ENCODE assay signal across 1 cellular context in the genomic region with DNA sequence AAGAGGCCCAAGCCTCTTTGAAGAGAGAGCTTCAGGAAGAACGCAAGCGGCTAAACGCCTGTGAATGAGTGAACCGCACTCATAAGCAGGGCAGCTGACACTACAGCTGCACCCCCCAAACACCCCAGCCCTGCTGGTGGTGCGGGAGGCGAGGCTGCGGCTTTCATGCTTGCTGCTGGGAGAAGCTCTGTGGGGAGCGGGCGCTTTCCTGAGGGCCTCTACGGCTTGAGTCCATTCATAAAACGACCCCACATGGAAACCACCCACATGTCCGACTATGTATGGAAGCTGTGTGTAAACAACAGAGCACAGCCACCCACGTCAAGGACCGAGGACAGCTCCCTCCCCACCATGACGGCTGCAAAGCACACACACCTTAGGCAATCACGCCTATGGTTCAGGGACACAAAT.
TF ChIP-seq lines count a peak whose summit lies in the region.

No MANE protein-coding gene starts in this region.

TF ChIP-seq in K562, 482 proteins besides CTCF, POLR2A, EP300 and RAD21:
- peak; percentile 44; the same call in 1 of the 2 replicates for TF ChIP-seq RBFOX2 (IDR thresholded peaks at IDR 0.05; ENCODE audit: low read depth, low read length)
- TF ChIP-seq, protein P1, sequence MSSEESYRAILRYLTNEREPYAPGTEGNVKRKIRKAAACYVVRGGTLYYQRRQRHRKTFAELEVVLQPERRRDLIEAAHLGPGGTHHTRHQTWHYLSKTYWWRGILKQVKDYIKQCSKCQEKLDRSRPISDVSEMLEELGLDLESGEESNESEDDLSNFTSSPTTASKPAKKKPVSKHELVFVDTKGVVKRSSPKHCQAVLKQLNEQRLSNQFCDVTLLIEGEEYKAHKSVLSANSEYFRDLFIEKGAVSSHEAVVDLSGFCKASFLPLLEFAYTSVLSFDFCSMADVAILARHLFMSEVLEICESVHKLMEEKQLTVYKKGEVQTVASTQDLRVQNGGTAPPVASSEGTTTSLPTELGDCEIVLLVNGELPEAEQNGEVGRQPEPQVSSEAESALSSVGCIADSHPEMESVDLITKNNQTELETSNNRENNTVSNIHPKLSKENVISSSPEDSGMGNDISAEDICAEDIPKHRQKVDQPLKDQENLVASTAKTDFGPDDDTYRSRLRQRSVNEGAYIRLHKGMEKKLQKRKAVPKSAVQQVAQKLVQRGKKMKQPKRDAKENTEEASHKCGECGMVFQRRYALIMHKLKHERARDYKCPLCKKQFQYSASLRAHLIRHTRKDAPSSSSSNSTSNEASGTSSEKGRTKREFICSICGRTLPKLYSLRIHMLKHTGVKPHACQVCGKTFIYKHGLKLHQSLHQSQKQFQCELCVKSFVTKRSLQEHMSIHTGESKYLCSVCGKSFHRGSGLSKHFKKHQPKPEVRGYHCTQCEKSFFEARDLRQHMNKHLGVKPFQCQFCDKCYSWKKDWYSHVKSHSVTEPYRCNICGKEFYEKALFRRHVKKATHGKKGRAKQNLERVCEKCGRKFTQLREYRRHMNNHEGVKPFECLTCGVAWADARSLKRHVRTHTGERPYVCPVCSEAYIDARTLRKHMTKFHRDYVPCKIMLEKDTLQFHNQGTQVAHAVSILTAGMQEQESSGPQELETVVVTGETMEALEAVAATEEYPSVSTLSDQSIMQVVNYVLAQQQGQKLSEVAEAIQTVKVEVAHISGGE (CRISPR knock-in tag; IDR thresholded peaks at IDR 0.05) = no peak
- TF ChIP-seq CREBBP (IDR thresholded peaks at IDR 0.05; ENCODE audit: low read depth, low read length) = no peak
- no peak for TF ChIP-seq ELF4 (CRISPR knock-in tag; IDR thresholded peaks at IDR 0.05)
- TF ChIP-seq, protein P2, sequence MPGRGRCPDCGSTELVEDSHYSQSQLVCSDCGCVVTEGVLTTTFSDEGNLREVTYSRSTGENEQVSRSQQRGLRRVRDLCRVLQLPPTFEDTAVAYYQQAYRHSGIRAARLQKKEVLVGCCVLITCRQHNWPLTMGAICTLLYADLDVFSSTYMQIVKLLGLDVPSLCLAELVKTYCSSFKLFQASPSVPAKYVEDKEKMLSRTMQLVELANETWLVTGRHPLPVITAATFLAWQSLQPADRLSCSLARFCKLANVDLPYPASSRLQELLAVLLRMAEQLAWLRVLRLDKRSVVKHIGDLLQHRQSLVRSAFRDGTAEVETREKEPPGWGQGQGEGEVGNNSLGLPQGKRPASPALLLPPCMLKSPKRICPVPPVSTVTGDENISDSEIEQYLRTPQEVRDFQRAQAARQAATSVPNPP (IDR thresholded peaks at IDR 0.05; ENCODE audit: borderline replicate concordance, insufficient read depth, insufficient read length) = no peak
- TF ChIP-seq, protein P3, sequence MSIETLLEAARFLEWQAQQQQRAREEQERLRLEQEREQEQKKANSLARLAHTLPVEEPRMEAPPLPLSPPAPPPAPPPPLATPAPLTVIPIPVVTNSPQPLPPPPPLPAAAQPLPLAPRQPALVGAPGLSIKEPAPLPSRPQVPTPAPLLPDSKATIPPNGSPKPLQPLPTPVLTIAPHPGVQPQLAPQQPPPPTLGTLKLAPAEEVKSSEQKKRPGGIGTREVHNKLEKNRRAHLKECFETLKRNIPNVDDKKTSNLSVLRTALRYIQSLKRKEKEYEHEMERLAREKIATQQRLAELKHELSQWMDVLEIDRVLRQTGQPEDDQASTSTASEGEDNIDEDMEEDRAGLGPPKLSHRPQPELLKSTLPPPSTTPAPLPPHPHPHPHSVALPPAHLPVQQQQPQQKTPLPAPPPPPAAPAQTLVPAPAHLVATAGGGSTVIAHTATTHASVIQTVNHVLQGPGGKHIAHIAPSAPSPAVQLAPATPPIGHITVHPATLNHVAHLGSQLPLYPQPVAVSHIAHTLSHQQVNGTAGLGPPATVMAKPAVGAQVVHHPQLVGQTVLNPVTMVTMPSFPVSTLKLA (conservative IDR thresholded peaks at IDR 0.05) = peak in 1 of 2 experiments; percentile 42; a peak in 1 of 4 replicates
